In the genomic region with DNA sequence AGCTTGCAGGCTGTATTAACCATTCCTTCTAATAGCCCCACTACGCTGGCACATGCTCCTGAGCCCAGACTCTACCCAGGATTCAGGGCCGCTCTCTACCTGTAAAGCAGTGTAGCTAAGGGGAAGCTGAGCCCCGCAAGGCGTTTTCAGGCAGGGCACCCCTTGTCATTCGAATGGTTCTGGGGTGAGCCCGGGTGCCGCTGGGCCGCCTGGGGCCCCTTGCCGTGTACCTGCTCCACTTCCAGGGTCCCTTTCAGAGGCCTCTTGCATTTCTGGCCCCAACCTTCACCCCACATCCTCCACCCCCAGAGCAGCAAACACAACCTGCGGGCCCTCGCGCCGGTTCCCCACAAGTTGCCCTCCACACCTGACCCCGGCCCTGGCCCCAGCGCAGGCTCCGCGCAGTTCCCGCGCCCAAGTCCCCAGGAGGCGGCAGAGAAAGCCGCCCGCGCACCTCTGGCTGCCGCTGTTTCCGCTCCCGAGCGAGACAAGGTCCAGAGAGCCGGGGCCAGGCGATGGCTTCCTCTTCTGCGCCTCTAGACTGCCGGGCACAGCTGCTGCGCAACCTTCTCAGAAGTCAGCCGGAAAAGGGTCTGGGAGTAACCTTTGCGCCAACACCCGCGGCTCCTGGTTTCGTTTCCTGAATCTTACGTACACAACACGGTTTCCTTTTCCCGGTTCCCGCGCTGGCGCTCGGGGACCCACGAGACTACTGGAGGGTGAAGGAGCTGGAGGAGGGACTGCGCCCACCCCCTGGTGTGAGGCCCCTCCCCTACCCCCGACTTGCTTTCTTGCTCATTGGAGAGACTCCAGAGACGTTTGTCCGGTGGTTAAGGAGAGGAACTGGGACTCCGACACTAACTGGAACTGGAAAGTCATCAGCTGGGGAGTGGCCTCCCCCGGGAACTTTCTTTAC, we compare ENCODE assay signal across 8 cellular contexts. TPM values are rescaled to one million over a fixed set of nuclear protein-coding genes. Genes with fewer than 3 reads are reported as not detected.
DNase-seq lines count a peak whose midpoint lies in the region; ATAC-seq and TF ChIP-seq lines count a peak whose summit lies in the region.

A gene with protein sequence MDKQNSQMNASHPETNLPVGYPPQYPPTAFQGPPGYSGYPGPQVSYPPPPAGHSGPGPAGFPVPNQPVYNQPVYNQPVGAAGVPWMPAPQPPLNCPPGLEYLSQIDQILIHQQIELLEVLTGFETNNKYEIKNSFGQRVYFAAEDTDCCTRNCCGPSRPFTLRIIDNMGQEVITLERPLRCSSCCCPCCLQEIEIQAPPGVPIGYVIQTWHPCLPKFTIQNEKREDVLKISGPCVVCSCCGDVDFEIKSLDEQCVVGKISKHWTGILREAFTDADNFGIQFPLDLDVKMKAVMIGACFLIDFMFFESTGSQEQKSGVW (minus strand): TSS at position 595 of the 916 bp plus-strand sequence. CDS start 8,055 bp downstream, outside the sequence.

- no peaks in the 10 kb centered on the region for H3K27me3 Mint-ChIP-seq in activated T-cell treated with anti-CD3 and anti-CD28 coated beads, Interleukin-2, amount 50 U/mL, for 24 hours

- H3K27me3 ChIP-seq in HUES64 (ENCODE audit: insufficient read depth, low read length), result no peaks in the 10 kb centered on the region
- no peaks in the 10 kb centered on the region for H3K27me3 ChIP-seq in esophagus (ENCODE audit: control insufficient read depth in 1 of 2, insufficient read depth in 2 of 2, low read length in 2 of 2)
- no peaks in the 10 kb centered on the region for H3K27me3 ChIP-seq in mucosa of rectum (ENCODE audit: control insufficient read depth in 2 of 2, insufficient read depth in 2 of 2, low read length in 2 of 2)

- H3K36me3 Mint-ChIP-seq in activated T-cell treated with anti-CD3 and anti-CD28 coated beads, Interleukin-2, amount 50 U/mL, for 24 hours (ENCODE audit: low read depth), result peaks cover 44% of the 10 kb centered on the region

- DNase-seq in DMS 273 treated with DMSO at 0.1 percent for 48 hours (lab: John Stamatoyannopoulos, UW), result peak; percentile 89
- peak; percentile 83 for DNase-seq in activated T-cell treated with anti-CD3 and anti-CD28 coated beads, Interleukin-2, amount 50 U/mL, for 24 hours
- peak; percentile 43 to 51 for DNase-seq in stimulated activated CD8-positive, alpha-beta memory T cell treated with anti-CD3 and anti-CD28 coated beads, Interleukin-4, amount 100 ng/mL, for 4 hours (ENCODE audit: low read depth in 2 of 2, low spot score in 1 of 2)

- H3K36me3 ChIP-seq in HUES64 (ENCODE audit: insufficient read depth, low read length) (peaks cover 9% of the 10 kb centered on the region), esophagus (ENCODE audit: control insufficient read depth in 2 of 2, insufficient read depth in 2 of 2, low read length in 1 of 2) (no peaks in the 10 kb centered on the region), mucosa of rectum (ENCODE audit: control insufficient read depth in 2 of 2, insufficient read depth in 2 of 2, low read length in 2 of 2) (peaks cover under 1 to 2% of the 10 kb centered on the region in 2 donors)

- peak within 1 kb of the TSS; percentile 67 for H3K9ac ChIP-seq in HUES64 (ENCODE audit: low read depth, low read length)
- peak within 1 kb of the TSS; percentile 91 to 98 for H3K9ac ChIP-seq in mucosa of rectum (ENCODE audit: low read depth in 1 of 2, low read length in 2 of 2)

- H3K27ac Mint-ChIP-seq in activated T-cell treated with anti-CD3 and anti-CD28 coated beads, Interleukin-2, amount 50 U/mL, for 24 hours, result peak within 1 kb of the TSS; percentile 95

- H3K4me3 Mint-ChIP-seq in activated T-cell treated with anti-CD3 and anti-CD28 coated beads, Interleukin-2, amount 50 U/mL, for 24 hours, result peak within 1 kb of the TSS; percentile 91

- H3K4me1 ChIP-seq in HUES64 (ENCODE audit: insufficient read depth, low read length) (peaks cover 19% of the 10 kb centered on the region), esophagus (ENCODE audit: control insufficient read depth in 2 of 2, insufficient read depth in 2 of 2, low read length in 1 of 2) (peaks cover 0 to 4% of the 10 kb centered on the region in 2 donors), mucosa of rectum (ENCODE audit: control insufficient read depth in 2 of 2, insufficient read depth in 2 of 2, low read length in 2 of 2) (peaks cover 27 to 31% of the 10 kb centered on the region in 2 donors)

- H3K27ac ChIP-seq in HUES64 (ENCODE audit: low read depth, low read length) (peak within 1 kb of the TSS; percentile 32; the same call in 1 of the 2 replicates), esophagus (ENCODE audit: low read depth in 2 of 2, low read length in 1 of 2) (peak within 1 kb of the TSS; percentile 95 to 96), mucosa of rectum (ENCODE audit: low read depth in 2 of 2, low read length in 2 of 2) (peak within 1 kb of the TSS; percentile 96 to 98)

- ATAC-seq in GM21515 (IDR thresholded peaks at IDR 0.05; ENCODE audit: unreplicated experiment), result peak; percentile 93

- H3K4me3 ChIP-seq in HUES64 (ENCODE audit: low read length), result peak within 1 kb of the TSS; percentile 58
- H3K4me3 ChIP-seq in esophagus (ENCODE audit: low read depth in 1 of 2, low read length in 2 of 2), result peak within 1 kb of the TSS; percentile 89 to 97
- peak within 1 kb of the TSS; percentile 91 to 92 for H3K4me3 ChIP-seq in mucosa of rectum (ENCODE audit: low read length in 2 of 2)

- under 1% methylated on average over 50 of the region's 51 CpGs for WGBS in HUES64
- 0 to 1% methylated on average over 51 of the region's 51 CpGs for WGBS in esophagus, 2 donors

- H3K9me3 Mint-ChIP-seq in activated T-cell treated with anti-CD3 and anti-CD28 coated beads, Interleukin-2, amount 50 U/mL, for 24 hours, result no peaks in the 10 kb centered on the region

- H3K9me3 ChIP-seq in HUES64 (ENCODE audit: insufficient read depth, low read depth, low read length), result peaks cover 6% of the 10 kb centered on the region; the same call in 1 of the 2 replicates
- H3K9me3 ChIP-seq in esophagus (ENCODE audit: control insufficient read depth in 2 of 2, insufficient read depth in 1 of 2, low read depth in 1 of 2, low read length in 1 of 2), result peaks cover 0 to 2% of the 10 kb centered on the region in 2 donors
- no peaks in the 10 kb centered on the region for H3K9me3 ChIP-seq in mucosa of rectum (ENCODE audit: control insufficient read depth in 2 of 2, low read length in 2 of 2)

- peaks cover 65% of the 10 kb centered on the region for H3K4me1 Mint-ChIP-seq in activated T-cell treated with anti-CD3 and anti-CD28 coated beads, Interleukin-2, amount 50 U/mL, for 24 hours (ENCODE audit: low read depth)

TF ChIP-seq in PFSK-1, 5 proteins besides CTCF, POLR2A, EP300 and RAD21:
- TF ChIP-seq FOXP2 (optimal IDR thresholded peaks at IDR 0.05; ENCODE audit: borderline replicate concordance, extremely low read depth, extremely low read length, insufficient read depth) (peak; percentile 52), POLR2AphosphoS5 (IDR thresholded peaks at IDR 0.05; ENCODE audit: low read depth, low read length) (peak; percentile 65), SIN3A (IDR thresholded peaks at IDR 0.05; ENCODE audit: borderline replicate concordance, insufficient read depth, low read length) (0 out of 2 replicates have a peak, but pooled peaks have one; percentile 72), TAF1 (IDR thresholded peaks at IDR 0.05; ENCODE audit: borderline replicate concordance, insufficient read depth, low read length) (peak; percentile 76; the same call in 1 of the 2 replicates)
- TF ChIP-seq, protein P1, sequence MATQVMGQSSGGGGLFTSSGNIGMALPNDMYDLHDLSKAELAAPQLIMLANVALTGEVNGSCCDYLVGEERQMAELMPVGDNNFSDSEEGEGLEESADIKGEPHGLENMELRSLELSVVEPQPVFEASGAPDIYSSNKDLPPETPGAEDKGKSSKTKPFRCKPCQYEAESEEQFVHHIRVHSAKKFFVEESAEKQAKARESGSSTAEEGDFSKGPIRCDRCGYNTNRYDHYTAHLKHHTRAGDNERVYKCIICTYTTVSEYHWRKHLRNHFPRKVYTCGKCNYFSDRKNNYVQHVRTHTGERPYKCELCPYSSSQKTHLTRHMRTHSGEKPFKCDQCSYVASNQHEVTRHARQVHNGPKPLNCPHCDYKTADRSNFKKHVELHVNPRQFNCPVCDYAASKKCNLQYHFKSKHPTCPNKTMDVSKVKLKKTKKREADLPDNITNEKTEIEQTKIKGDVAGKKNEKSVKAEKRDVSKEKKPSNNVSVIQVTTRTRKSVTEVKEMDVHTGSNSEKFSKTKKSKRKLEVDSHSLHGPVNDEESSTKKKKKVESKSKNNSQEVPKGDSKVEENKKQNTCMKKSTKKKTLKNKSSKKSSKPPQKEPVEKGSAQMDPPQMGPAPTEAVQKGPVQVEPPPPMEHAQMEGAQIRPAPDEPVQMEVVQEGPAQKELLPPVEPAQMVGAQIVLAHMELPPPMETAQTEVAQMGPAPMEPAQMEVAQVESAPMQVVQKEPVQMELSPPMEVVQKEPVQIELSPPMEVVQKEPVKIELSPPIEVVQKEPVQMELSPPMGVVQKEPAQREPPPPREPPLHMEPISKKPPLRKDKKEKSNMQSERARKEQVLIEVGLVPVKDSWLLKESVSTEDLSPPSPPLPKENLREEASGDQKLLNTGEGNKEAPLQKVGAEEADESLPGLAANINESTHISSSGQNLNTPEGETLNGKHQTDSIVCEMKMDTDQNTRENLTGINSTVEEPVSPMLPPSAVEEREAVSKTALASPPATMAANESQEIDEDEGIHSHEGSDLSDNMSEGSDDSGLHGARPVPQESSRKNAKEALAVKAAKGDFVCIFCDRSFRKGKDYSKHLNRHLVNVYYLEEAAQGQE (IDR thresholded peaks at IDR 0.05; ENCODE audit: insufficient read depth in 1 of 2, low read depth in 2 of 2, low read length in 2 of 2), result peak; percentile 36 to 51; a peak in 1 of 4 replicates

RNA-seq across cellular contexts. Expression of the gene that starts here (rescaled TPM):
- 30.6 TPM for polyA plus RNA-seq in HUES64 (2013, experiment 1 of 2)
- 32.9 TPM for polyA plus RNA-seq in HUES64 (2013, experiment 2 of 2)
- 31.4 TPM for polyA plus RNA-seq in PFSK-1 (2012; ENCODE audit: insufficient read length, low read depth)
- polyA plus RNA-seq in esophagus, result 10 to 100 TPM; 35.0 to 37.4 TPM

Comparison
In these comparisons a context has a peak if more than half of its experiments do, and no peak if none do; other contexts are left out.
1. Peak in every context shown above with its lines: DNase-seq, ATAC-seq, H3K4me3 ChIP-seq and H3K27ac ChIP-seq.
2. H3K27ac ChIP-seq: peak in every context shown above with its lines; median percentile 97 in mucosa of rectum; 96 in esophagus; 32 in HUES64.